ENCODE assay signal across 8 cellular contexts in the genomic region with DNA sequence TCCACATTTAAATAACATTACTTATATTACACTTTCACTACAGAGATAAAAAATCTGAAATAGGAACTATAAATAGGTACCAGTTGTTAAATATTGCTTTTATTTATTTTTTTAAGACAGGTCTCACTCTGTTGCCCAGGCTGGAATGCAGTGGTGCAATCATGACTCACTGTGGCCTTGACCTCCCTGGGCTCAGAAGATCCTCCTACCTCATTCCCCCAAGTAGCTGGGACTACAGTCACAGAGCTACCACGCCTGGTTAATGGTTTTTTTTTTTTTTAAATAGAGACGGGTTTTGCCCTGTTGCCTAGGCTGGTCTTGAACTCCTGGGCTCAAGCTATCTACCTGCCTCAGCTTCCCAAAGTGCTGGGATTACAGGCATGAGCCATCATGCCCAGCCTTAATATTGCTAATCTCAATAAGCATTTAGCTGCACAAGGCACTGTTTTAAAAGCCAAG. TPM values are rescaled to one million over a fixed set of nuclear protein-coding genes. Genes with fewer than 3 reads are reported as not detected.
DNase-seq lines count a peak whose midpoint lies in the region; ATAC-seq and TF ChIP-seq lines count a peak whose summit lies in the region.
"Had no signal": no experiment of that assay in that cellular context is flagged by ENCODE, and none has a peak within 500 bp of the region (broad histone marks: within the 10 kb centered on the region; RNA-seq: fewer than 3 reads in every experiment).

No MANE protein-coding gene starts in this region.

- H3K9ac ChIP-seq in SK-N-SH = peak overlapping the region; percentile 42; the same call in 1 of the 2 replicates

- TF ChIP-seq POLR2A in testis (IDR thresholded peaks at IDR 0.05) = no peak

- TF ChIP-seq EP300 in SK-N-SH (IDR thresholded peaks at IDR 0.05; ENCODE audit: borderline replicate concordance in 1 of 2, low read depth in 1 of 2, low read length in 1 of 2) = peak in 1 of 2 experiments; percentile 46; a peak in 1 of 4 replicates

- CTCF ChIA-PET in SK-N-SH (lab: Yijun Ruan, JAX) = no interaction called here
- CTCF ChIA-PET in activated CD8-positive, alpha-beta memory T cell treated with anti-CD3 and anti-CD28 coated beads, Interleukin-2, amount 10 ng/mL, durations not matched to agents 7 days and 5 days (lab: Charles Lee) = interaction anchor here (1.5 kb wide), 1 partner anchor 9 kb away, joined by 4 read pairs; no protein-coding TSS in a partner anchor

- peaks cover 68% of the 10 kb centered on the region for H3K4me1 Mint-ChIP-seq in HFFc6 (ENCODE audit: low read depth)
- H3K4me1 Mint-ChIP-seq in activated CD8-positive, alpha-beta memory T cell treated with anti-CD3 and anti-CD28 coated beads, Interleukin-2, amount 10 ng/mL, durations not matched to agents 7 days and 5 days = peaks cover 31% of the 10 kb centered on the region

- peak overlapping the region; percentile 51 for H3K4me3 Mint-ChIP-seq in HFFc6
- no peak overlapping the region for H3K4me3 Mint-ChIP-seq in activated CD8-positive, alpha-beta memory T cell treated with anti-CD3 and anti-CD28 coated beads, Interleukin-2, amount 10 ng/mL, durations not matched to agents 7 days and 5 days
- H3K4me3 Mint-ChIP-seq: activated naive CD4-positive, alpha-beta T cell treated with anti-CD3 and anti-CD28 coated beads for 36 hours had no signal

- peak overlapping the region in 1 of 2 experiments; percentile 92; a peak in 2 of 4 replicates for H3K27ac ChIP-seq in SK-N-SH (ENCODE audit: low read depth in 2 of 2, low read length in 1 of 2)
- H3K27ac ChIP-seq in testis = no peak overlapping the region

- H3K36me3 ChIP-seq in SK-N-SH (replicated peaks in 1 of 2; ENCODE audit: control insufficient read depth in 1 of 2, insufficient read depth in 2 of 2, low read length in 1 of 2) (peaks cover 32 to 33% of the 10 kb centered on the region in 2 experiments), testis (ENCODE audit: low read depth, missing control alignments) (peaks cover 4% of the 10 kb centered on the region)

- no peaks in the 10 kb centered on the region for H3K9me2 ChIP-seq in SK-N-SH

- peak; percentile 88 for DNase-seq in HFFc6
- DNase-seq in SK-N-SH = no peak
- DNase-seq in foreskin fibroblast = peak; percentile 93 to 95
- DNase-seq in testis = peak; percentile 51
- no peak for DNase-seq in midbrain (lab: John Stamatoyannopoulos, UW)
- DNase-seq in activated CD8-positive, alpha-beta memory T cell treated with anti-CD3 and anti-CD28 coated beads, Interleukin-2, amount 10 ng/mL, durations not matched to agents 7 days and 5 days = no peak
- no peak for DNase-seq in NCI-H748 (lab: John Stamatoyannopoulos, UW; ENCODE audit: unreplicated experiment)
- DNase-seq: activated naive CD4-positive, alpha-beta T cell treated with anti-CD3 and anti-CD28 coated beads for 36 hours had no signal

- peak overlapping the region; percentile 68 for H3K4me2 ChIP-seq in SK-N-SH

- no peaks in the 10 kb centered on the region for H4K20me1 ChIP-seq in SK-N-SH (ENCODE audit: insufficient read depth)

- intact Hi-C loops in testis (cut with DNase I; ENCODE audit: low total_unique reads) = no loop called here

- H3K27ac Mint-ChIP-seq in HFFc6 = peak overlapping the region; percentile 88
- H3K27ac Mint-ChIP-seq in activated CD8-positive, alpha-beta memory T cell treated with anti-CD3 and anti-CD28 coated beads, Interleukin-2, amount 10 ng/mL, durations not matched to agents 7 days and 5 days = no peak overlapping the region
- H3K27ac Mint-ChIP-seq: activated naive CD4-positive, alpha-beta T cell treated with anti-CD3 and anti-CD28 coated beads for 36 hours had no signal

- TF ChIP-seq CTCF in HFFc6 (IDR thresholded peaks at IDR 0.05) (no peak), SK-N-SH (IDR thresholded peaks at IDR 0.05) (no peak), foreskin fibroblast (IDR thresholded peaks at IDR 0.05; ENCODE audit: low read depth, low read length) (no peak), testis (IDR thresholded peaks at IDR 0.05) (no peak)

- H3K36me3 Mint-ChIP-seq in HFFc6 (ENCODE audit: low read depth) = peaks cover 44% of the 10 kb centered on the region
- H3K36me3 Mint-ChIP-seq in activated CD8-positive, alpha-beta memory T cell treated with anti-CD3 and anti-CD28 coated beads, Interleukin-2, amount 10 ng/mL, durations not matched to agents 7 days and 5 days = peaks cover 53% of the 10 kb centered on the region

- POLR2A ChIA-PET in SK-N-SH (lab: Yijun Ruan, JAX) = no interaction called here

- H3F3A ChIP-seq in SK-N-SH (replicated peaks; ENCODE audit: insufficient read depth) = peaks cover 33% of the 10 kb centered on the region

- peaks cover 26% of the 10 kb centered on the region; the same call in 1 of the 2 replicates for H3K79me2 ChIP-seq in SK-N-SH (ENCODE audit: insufficient read depth)

- H2AFZ ChIP-seq in SK-N-SH (ENCODE audit: low read depth) = no peak overlapping the region

- H3K4me3 ChIP-seq in SK-N-SH (ENCODE audit: low read depth in 2 of 2, low read length in 1 of 2) = no peak overlapping the region
- H3K4me3 ChIP-seq in foreskin fibroblast (ENCODE audit: low read depth in 1 of 2, low read length in 2 of 2) = no peak overlapping the region
- H3K4me3 ChIP-seq in testis = no peak overlapping the region

- peaks cover 0 to 45% of the 10 kb centered on the region in 2 experiments; a peak in 3 of 4 replicates for H3K4me1 ChIP-seq in SK-N-SH (ENCODE audit: control insufficient read depth in 1 of 2, insufficient read depth in 2 of 2, low read depth in 1 of 2, low read length in 1 of 2)
- peaks cover 9% of the 10 kb centered on the region for H3K4me1 ChIP-seq in testis

- H3K27me3 ChIP-seq in SK-N-SH (ENCODE audit: insufficient read depth) = no peaks in the 10 kb centered on the region
- no peaks in the 10 kb centered on the region for H3K27me3 ChIP-seq in testis

- no peaks in the 10 kb centered on the region for H3K9me3 ChIP-seq in SK-N-SH
- H3K9me3 ChIP-seq in testis = no peaks in the 10 kb centered on the region

- ATAC-seq in activated CD8-positive, alpha-beta memory T cell treated with anti-CD3 and anti-CD28 coated beads, Interleukin-2, amount 10 ng/mL, durations not matched to agents 7 days and 5 days = no peak

- WGBS in SK-N-SH (ENCODE audit: low lambda C conversion rate) = 8% methylated on average over 2 of the region's 2 CpGs
- 19 to 32% methylated on average over 2 of the region's 2 CpGs for WGBS in testis, 2 donors

- peaks cover 7% of the 10 kb centered on the region for H3K9me3 Mint-ChIP-seq in HFFc6
- peaks cover 5% of the 10 kb centered on the region for H3K9me3 Mint-ChIP-seq in activated CD8-positive, alpha-beta memory T cell treated with anti-CD3 and anti-CD28 coated beads, Interleukin-2, amount 10 ng/mL, durations not matched to agents 7 days and 5 days (ENCODE audit: low read depth)

- H3K27me3 Mint-ChIP-seq in HFFc6 (ENCODE audit: insufficient read depth) = no peaks in the 10 kb centered on the region
- H3K27me3 Mint-ChIP-seq in activated CD8-positive, alpha-beta memory T cell treated with anti-CD3 and anti-CD28 coated beads, Interleukin-2, amount 10 ng/mL, durations not matched to agents 7 days and 5 days = no peaks in the 10 kb centered on the region

- TF ChIP-seq RAD21 in SK-N-SH (IDR thresholded peaks at IDR 0.05; ENCODE audit: low read length) = no peak

TF ChIP-seq in SK-N-SH, 30 proteins besides CTCF, POLR2A, EP300 and RAD21:
- TF ChIP-seq FOSL2 (IDR thresholded peaks at IDR 0.05; ENCODE audit: borderline replicate concordance, low read depth) = peak; percentile 90
- no peak for TF ChIP-seq CHD2 (IDR thresholded peaks at IDR 0.05; ENCODE audit: low read length, partially characterized antibody)
- TF ChIP-seq, protein P1, sequence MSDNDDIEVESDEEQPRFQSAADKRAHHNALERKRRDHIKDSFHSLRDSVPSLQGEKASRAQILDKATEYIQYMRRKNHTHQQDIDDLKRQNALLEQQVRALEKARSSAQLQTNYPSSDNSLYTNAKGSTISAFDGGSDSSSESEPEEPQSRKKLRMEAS (IDR thresholded peaks at IDR 0.05; ENCODE audit: low read depth) = peak; percentile 52
- TF ChIP-seq MEF2A (IDR thresholded peaks at IDR 0.05; ENCODE audit: borderline replicate concordance, low read depth) = peak; percentile 72
- peak; percentile 79 for TF ChIP-seq JUND (IDR thresholded peaks at IDR 0.05)
- peak; percentile 71 for TF ChIP-seq TCF12 (IDR thresholded peaks at IDR 0.05)
- TF ChIP-seq, protein P2, sequence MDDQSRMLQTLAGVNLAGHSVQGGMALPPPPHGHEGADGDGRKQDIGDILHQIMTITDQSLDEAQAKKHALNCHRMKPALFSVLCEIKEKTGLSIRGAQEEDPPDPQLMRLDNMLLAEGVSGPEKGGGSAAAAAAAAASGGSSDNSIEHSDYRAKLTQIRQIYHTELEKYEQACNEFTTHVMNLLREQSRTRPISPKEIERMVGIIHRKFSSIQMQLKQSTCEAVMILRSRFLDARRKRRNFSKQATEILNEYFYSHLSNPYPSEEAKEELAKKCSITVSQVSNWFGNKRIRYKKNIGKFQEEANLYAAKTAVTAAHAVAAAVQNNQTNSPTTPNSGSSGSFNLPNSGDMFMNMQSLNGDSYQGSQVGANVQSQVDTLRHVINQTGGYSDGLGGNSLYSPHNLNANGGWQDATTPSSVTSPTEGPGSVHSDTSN (IDR thresholded peaks at IDR 0.05) = peak; percentile 65
- peak; percentile 67; the same call in 1 of the 2 replicates for TF ChIP-seq RXRA (IDR thresholded peaks at IDR 0.05; ENCODE audit: borderline replicate concordance, low read depth)
- TF ChIP-seq RFX5 (IDR thresholded peaks at IDR 0.05; ENCODE audit: low read length) = no peak
- peak; percentile 65 for TF ChIP-seq TEAD4 (IDR thresholded peaks at IDR 0.05; ENCODE audit: borderline replicate concordance, insufficient read depth)

RNA-seq across cellular contexts. Expression of a gene that starts 17.3 kb away (rescaled TPM):
- 10 to 100 TPM; 36.7 to 43.0 (median 41.8) TPM for total RNA-seq in HFFc6 (2021; fragmentation: NEBNext Ultra II Directional; extraction: Animal tissue kit (Norgen Biotek cat#: 25700))
- 60.8 and 67.1 TPM in 2 replicates for polyA plus RNA-seq in SK-N-SH (2012; rRNA removed)
- 72.8 and 96.1 TPM in 2 replicates for polyA plus RNA-seq in SK-N-SH (2012; cell fraction: cytosol; rRNA removed)
- 17.3 and 28.8 TPM in 2 replicates for polyA plus RNA-seq in SK-N-SH (2012; cell fraction: nucleus; rRNA removed)
- total RNA-seq in testis = 10 to 100 TPM; 53.5 to 62.4 TPM
- 93.3 TPM for polyA plus RNA-seq in testis (ENCODE audit: insufficient read depth, low read depth, low replicate concordance)
- total RNA-seq in activated CD8-positive, alpha-beta memory T cell treated with anti-CD3 and anti-CD28 coated beads, Interleukin-2, amount 10 ng/mL, durations not matched to agents 7 days and 5 days = 10 to 100 TPM; 32.1 to 47.1 TPM

RNA-seq across cellular contexts. Expression of a gene that starts 20.9 kb away (rescaled TPM):
- 10 to 100 TPM in 3 of 6 experiments, 1 to 10 TPM in 3; 8.4 to 13.4 (median 9.5) TPM for total RNA-seq in HFFc6 (2021; fragmentation: NEBNext Ultra II Directional; extraction: Animal tissue kit (Norgen Biotek cat#: 25700))
- polyA plus RNA-seq in SK-N-SH (2012; rRNA removed) = 4.2 and 4.4 TPM in 2 replicates
- polyA plus RNA-seq in SK-N-SH (2012; cell fraction: cytosol; rRNA removed) = 6.4 and 6.6 TPM in 2 replicates
- 0.68 and 1.5 TPM in 2 replicates for polyA plus RNA-seq in SK-N-SH (2012; cell fraction: nucleus; rRNA removed)
- total RNA-seq in testis = 10 to 100 TPM; 10.9 to 12.1 TPM
- polyA plus RNA-seq in testis (ENCODE audit: insufficient read depth, low read depth, low replicate concordance) = 8.4 TPM
- 10 to 100 TPM; 18.2 to 23.7 TPM for total RNA-seq in activated CD8-positive, alpha-beta memory T cell treated with anti-CD3 and anti-CD28 coated beads, Interleukin-2, amount 10 ng/mL, durations not matched to agents 7 days and 5 days

Comparison
In these comparisons a context has a peak if more than half of its experiments do, and no peak if none do; other contexts are left out.
1. DNase-seq: peak in HFFc6 (single experiment), foreskin fibroblast (2 of 2) and testis (single experiment); none in SK-N-SH (single experiment), midbrain (single experiment), activated CD8-positive, alpha-beta memory T cell treated with anti-CD3 and anti-CD28 coated beads, Interleukin-2, amount 10 ng/mL, durations not matched to agents 7 days and 5 days (single experiment) and NCI-H748 (single experiment).